In genomic region chr3:173894-174293, GRCh38 we compare ENCODE assay signal across 15 cellular contexts. TPM values are rescaled to one million over a fixed set of nuclear protein-coding genes. Genes with fewer than 3 reads are reported as not detected.
A peak's percentile ranks its signal among the peaks of the same experiment; 100 is the strongest.
DNase-seq lines count a peak whose midpoint lies in the region; ATAC-seq and TF ChIP-seq lines count a peak whose summit lies in the region.
"Had no signal": no experiment of that assay in that cellular context is flagged by ENCODE, and none has a peak within 500 bp of the region (broad histone marks: within the 10 kb centered on the region; RNA-seq: fewer than 3 reads in every experiment).

No MANE protein-coding gene starts in this region.

- H3K9ac ChIP-seq in neural progenitor cell = no peak overlapping the region

- no peaks in the 10 kb centered on the region for H3F3A ChIP-seq in neural progenitor cell (ENCODE audit: low read depth)

- H3K9me3 Mint-ChIP-seq in memory B cell (no peaks in the 10 kb centered on the region), neural progenitor cell (no peaks in the 10 kb centered on the region)
- H3K9me3 Mint-ChIP-seq in T-helper 2 cell treated with Interferon-gamma antibody and Interleukin-4, amounts not matched to agents 5 μg/mL and 100 μg/mL, for 36 hours = no peaks in the 10 kb centered on the region

- no peaks in the 10 kb centered on the region for H3K27me3 Mint-ChIP-seq in memory B cell
- H3K27me3 Mint-ChIP-seq in neural progenitor cell (ENCODE audit: insufficient read depth, low read depth) = no peaks in the 10 kb centered on the region
- H3K27me3 Mint-ChIP-seq in T-helper 2 cell treated with Interferon-gamma antibody and Interleukin-4, amounts not matched to agents 5 μg/mL and 100 μg/mL, for 36 hours (ENCODE audit: low read depth) = no peaks in the 10 kb centered on the region

- DNase-seq in memory B cell (ENCODE audit: low spot score in 2 of 2) (no peak), neural progenitor cell (ENCODE audit: low spot score) (no peak), D341Med (ENCODE audit: low spot score) (no peak), NOMO-1 treated with DMSO at 0.1 percent for 48 hours (lab: John Stamatoyannopoulos, UW; ENCODE audit: unreplicated experiment) (no peak)
- DNase-seq in T-helper 2 cell treated with Interferon-gamma antibody and Interleukin-4, amounts not matched to agents 5 μg/mL and 100 μg/mL, for 36 hours (ENCODE audit: low spot score) = no peak
- DNase-seq: central memory CD4-positive, alpha-beta T cell; left colon; NCI-H1436 treated with DMSO at 0.1 percent for 48 hours; ovary; Peyer's patch had no signal

- no peaks in the 10 kb centered on the region for H3K36me3 ChIP-seq in neural progenitor cell
- H3K36me3 ChIP-seq: ovary, Peyer's patch, tibial nerve had no signal

- no peaks in the 10 kb centered on the region for H3K4me1 ChIP-seq in neural progenitor cell
- H3K4me1 ChIP-seq: Peyer's patch had no signal

- H4K20me1 ChIP-seq in neural progenitor cell (ENCODE audit: low read depth) = no peaks in the 10 kb centered on the region

- peak overlapping the region; percentile 46 for H3K4me3 Mint-ChIP-seq in memory B cell
- no peak overlapping the region for H3K4me3 Mint-ChIP-seq in neural progenitor cell
- no peak overlapping the region for H3K4me3 Mint-ChIP-seq in T-helper 2 cell treated with Interferon-gamma antibody and Interleukin-4, amounts not matched to agents 5 μg/mL and 100 μg/mL, for 36 hours

- H3K27me3 ChIP-seq in neural progenitor cell = peaks cover 3% of the 10 kb centered on the region
- H3K27me3 ChIP-seq: ovary, Peyer's patch, tibial nerve had no signal

- H3K36me3 Mint-ChIP-seq in memory B cell (no peaks in the 10 kb centered on the region), neural progenitor cell (no peaks in the 10 kb centered on the region)
- H3K36me3 Mint-ChIP-seq in T-helper 2 cell treated with Interferon-gamma antibody and Interleukin-4, amounts not matched to agents 5 μg/mL and 100 μg/mL, for 36 hours (ENCODE audit: low read depth) = no peaks in the 10 kb centered on the region

- no peak for TF ChIP-seq CTCF in neural progenitor cell (IDR thresholded peaks at IDR 0.05)

- H3K27ac Mint-ChIP-seq in memory B cell (no peak overlapping the region), neural progenitor cell (no peak overlapping the region)
- H3K27ac Mint-ChIP-seq in T-helper 2 cell treated with Interferon-gamma antibody and Interleukin-4, amounts not matched to agents 5 μg/mL and 100 μg/mL, for 36 hours = no peak overlapping the region

- no peak overlapping the region for H2AFZ ChIP-seq in neural progenitor cell (replicated peaks)

- H3K27ac ChIP-seq in neural progenitor cell = no peak overlapping the region
- H3K27ac ChIP-seq: ovary, Peyer's patch had no signal

- H3K4me1 Mint-ChIP-seq in memory B cell (peaks cover 3% of the 10 kb centered on the region), neural progenitor cell (peaks cover 7% of the 10 kb centered on the region)
- H3K4me1 Mint-ChIP-seq in T-helper 2 cell treated with Interferon-gamma antibody and Interleukin-4, amounts not matched to agents 5 μg/mL and 100 μg/mL, for 36 hours (ENCODE audit: low read depth) = no peaks in the 10 kb centered on the region

- H3K4me3 ChIP-seq in neural progenitor cell = no peak overlapping the region
- H3K4me3 ChIP-seq: ovary, Peyer's patch had no signal

- H3K4me2 ChIP-seq in neural progenitor cell = no peak overlapping the region

- ATAC-seq in GM18909 (IDR thresholded peaks at IDR 0.05; ENCODE audit: poor library complexity, unreplicated experiment) (peak; percentile 88), GM21825 (IDR thresholded peaks at IDR 0.05; ENCODE audit: unreplicated experiment) (peak; percentile 83), HG03521 (IDR thresholded peaks at IDR 0.05; ENCODE audit: unreplicated experiment) (peak; percentile 71), memory B cell (ENCODE audit: low read depth) (peak; percentile 32)
- ATAC-seq: left colon had no signal

- no peaks in the 10 kb centered on the region for H3K9me3 ChIP-seq in neural progenitor cell (ENCODE audit: low read depth)
- H3K9me3 ChIP-seq: ovary, tibial nerve had no signal

- H3K79me2 ChIP-seq in neural progenitor cell (ENCODE audit: low read depth) = no peaks in the 10 kb centered on the region

RNA-seq across cellular contexts. Expression of gene CHL1, which starts 22.7 kb away (rescaled TPM):
- total RNA-seq in neural progenitor cell (ENCODE audit: low replicate concordance) = 0.49 and 0.59 TPM in 2 replicates
- total RNA-seq: fibroblast of villous mesenchyme had no signal

Comparison
In these comparisons a context has a peak if more than half of its experiments do, and no peak if none do; other contexts are left out.
1. ATAC-seq: peak in every context shown above with its lines; median percentile 88 in GM18909; 83 in GM21825; 71 in HG03521; 32 in memory B cell.